8 cellular contexts compared by ENCODE assay signal in genomic region chr3:10505791-10506585, GRCh38. TPM values are rescaled to one million over a fixed set of nuclear protein-coding genes. Genes with fewer than 3 reads are reported as not detected.
DNase-seq lines count a peak whose midpoint lies in the region; ATAC-seq and TF ChIP-seq lines count a peak whose summit lies in the region.
"Had no signal": no experiment of that assay in that cellular context is flagged by ENCODE, and none has a peak within 500 bp of the region (broad histone marks: within the 10 kb centered on the region; RNA-seq: fewer than 3 reads in every experiment).

No MANE protein-coding gene starts in this region.

- DNase-seq in DMS79 treated with DMSO at 0.1 percent for 48 hours (lab: John Stamatoyannopoulos, UW) (peak; percentile 4), NCI-H1694 treated with DMSO at 0.1 percent for 48 hours (lab: John Stamatoyannopoulos, UW) (peak; percentile 46), glomerular visceral epithelial cell (ENCODE audit: extremely low spot score) (peak; percentile 8), retinal pigment epithelial cell (ENCODE audit: low read depth) (no peak), NCI-H510A treated with DMSO at 0.1 percent for 48 hours (lab: John Stamatoyannopoulos, UW) (no peak)
- DNase-seq in activated T-helper 1 cell treated with anti-CD3 and anti-CD28 coated beads, Interleukin-12 subunit alpha, Interleukin-12 subunit beta, Interleukin-2, Interleukin-4 antibody, amounts not matched to agents 30 ng/mL and 10 ng/mL and 1 ng/mL, durations not matched to agents 14 hours and 24 hours and 36 hours (ENCODE audit: low spot score) = no peak

- no peak for TF ChIP-seq CTCF in retinal pigment epithelial cell (conservative IDR thresholded peaks at IDR 0.05; ENCODE audit: low read depth, low read length)

- H3K36me3 Mint-ChIP-seq in activated T-helper 1 cell treated with anti-CD3 and anti-CD28 coated beads, Interleukin-12 subunit alpha, Interleukin-12 subunit beta, Interleukin-2, Interleukin-4 antibody, amounts not matched to agents 30 ng/mL and 10 ng/mL and 1 ng/mL, durations not matched to agents 14 hours and 24 hours and 36 hours (ENCODE audit: low read depth) = no peaks in the 10 kb centered on the region

- no peaks in the 10 kb centered on the region for H3K9me3 Mint-ChIP-seq in activated T-helper 1 cell treated with anti-CD3 and anti-CD28 coated beads, Interleukin-12 subunit alpha, Interleukin-12 subunit beta, Interleukin-2, Interleukin-4 antibody, amounts not matched to agents 30 ng/mL and 10 ng/mL and 1 ng/mL, durations not matched to agents 14 hours and 24 hours and 36 hours

- intact Hi-C loops in activated T-helper 1 cell treated with anti-CD3 and anti-CD28 coated beads, Interleukin-12 subunit alpha, Interleukin-12 subunit beta, Interleukin-2, Interleukin-4 antibody, amounts not matched to agents 30 ng/mL and 10 ng/mL and 1 ng/mL, durations not matched to agents 14 hours and 24 hours and 36 hours (cut with micrococcal nuclease) = loop anchor here (10.0 kb wide), 1 partner anchor 161 kb away; no protein-coding TSS in a partner anchor

- no peak overlapping the region for H3K27ac Mint-ChIP-seq in activated T-helper 1 cell treated with anti-CD3 and anti-CD28 coated beads, Interleukin-12 subunit alpha, Interleukin-12 subunit beta, Interleukin-2, Interleukin-4 antibody, amounts not matched to agents 30 ng/mL and 10 ng/mL and 1 ng/mL, durations not matched to agents 14 hours and 24 hours and 36 hours

- H3K4me3 ChIP-seq in retinal pigment epithelial cell (ENCODE audit: low read length) = peak overlapping the region; percentile 21

- no peaks in the 10 kb centered on the region for H3K4me1 Mint-ChIP-seq in activated T-helper 1 cell treated with anti-CD3 and anti-CD28 coated beads, Interleukin-12 subunit alpha, Interleukin-12 subunit beta, Interleukin-2, Interleukin-4 antibody, amounts not matched to agents 30 ng/mL and 10 ng/mL and 1 ng/mL, durations not matched to agents 14 hours and 24 hours and 36 hours (ENCODE audit: low read depth)

- ATAC-seq in GM19035 (IDR thresholded peaks at IDR 0.05; ENCODE audit: unreplicated experiment) = no peak

- H3K27me3 Mint-ChIP-seq in activated T-helper 1 cell treated with anti-CD3 and anti-CD28 coated beads, Interleukin-12 subunit alpha, Interleukin-12 subunit beta, Interleukin-2, Interleukin-4 antibody, amounts not matched to agents 30 ng/mL and 10 ng/mL and 1 ng/mL, durations not matched to agents 14 hours and 24 hours and 36 hours (ENCODE audit: insufficient read depth) = peaks cover 18% of the 10 kb centered on the region

- H3K4me3 Mint-ChIP-seq in activated T-helper 1 cell treated with anti-CD3 and anti-CD28 coated beads, Interleukin-12 subunit alpha, Interleukin-12 subunit beta, Interleukin-2, Interleukin-4 antibody, amounts not matched to agents 30 ng/mL and 10 ng/mL and 1 ng/mL, durations not matched to agents 14 hours and 24 hours and 36 hours = no peak overlapping the region

RNA-seq across cellular contexts. Expression of gene ATP2B2, which starts 0.6 kb away (rescaled TPM):
- total RNA-seq in activated T-helper 1 cell treated with anti-CD3 and anti-CD28 coated beads, Interleukin-12 subunit alpha, Interleukin-12 subunit beta, Interleukin-2, Interleukin-4 antibody, amounts not matched to agents 30 ng/mL and 10 ng/mL and 1 ng/mL, durations not matched to agents 14 hours and 24 hours and 36 hours = not detected in 2 replicates
- total RNA-seq: ureter had no signal

Comparison
In these comparisons a context has a peak if more than half of its experiments do, and no peak if none do; other contexts are left out.
1. DNase-seq: peak in DMS79 treated with DMSO at 0.1 percent for 48 hours (single experiment), NCI-H1694 treated with DMSO at 0.1 percent for 48 hours (single experiment) and glomerular visceral epithelial cell (single experiment); none in retinal pigment epithelial cell (single experiment), activated T-helper 1 cell treated with anti-CD3 and anti-CD28 coated beads, Interleukin-12 subunit alpha, Interleukin-12 subunit beta, Interleukin-2, Interleukin-4 antibody, amounts not matched to agents 30 ng/mL and 10 ng/mL and 1 ng/mL, durations not matched to agents 14 hours and 24 hours and 36 hours (single experiment) and NCI-H510A treated with DMSO at 0.1 percent for 48 hours (single experiment).